ENCODE assay signal across 23 cellular contexts in the genomic region with DNA sequence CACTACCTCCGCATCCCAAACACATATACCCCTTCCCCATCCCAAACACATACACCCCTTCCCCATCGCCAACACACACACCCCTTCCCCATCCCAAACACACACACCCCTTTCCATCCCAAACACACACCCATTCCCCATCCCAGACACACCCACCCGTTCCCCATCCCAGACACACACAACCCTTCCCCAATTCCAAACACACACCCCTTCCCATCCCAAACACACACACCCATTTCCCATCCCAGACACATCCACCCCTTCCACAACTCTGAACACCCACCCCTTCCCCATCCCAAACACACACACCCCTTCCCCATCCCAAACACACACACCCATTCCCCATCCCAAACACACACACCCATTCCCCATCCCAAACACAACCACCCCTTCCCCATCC.
DNase-seq lines count a peak whose midpoint lies in the region; ATAC-seq, FAIRE-seq and TF ChIP-seq lines count a peak whose summit lies in the region.
"Had no signal": no experiment of that assay in that cellular context is flagged by ENCODE, and none has a peak within 500 bp of the region (broad histone marks: within the 10 kb centered on the region; RNA-seq: fewer than 3 reads in every experiment).

No MANE protein-coding gene starts in this region.

- POLR2A ChIA-PET in HepG2 (lab: Yijun Ruan, JAX) = no interaction called here

- no peak overlapping the region for H2AFZ ChIP-seq in HepG2 (ENCODE audit: low read length)

- no peaks in the 10 kb centered on the region for H3K9me3 ChIP-seq in HepG2 (ENCODE audit: low read length)
- H3K9me3 ChIP-seq in right lobe of liver = no peaks in the 10 kb centered on the region
- H3K9me3 ChIP-seq in endodermal cell (ENCODE audit: control insufficient read depth, low read length) = no peaks in the 10 kb centered on the region
- H3K9me3 ChIP-seq in vagina = no peaks in the 10 kb centered on the region
- H3K9me3 ChIP-seq: BLaER1, Caco-2, HAP-1 had no signal

- ATAC-seq in HepG2 (no peak), right lobe of liver (no peak), HG02973 (IDR thresholded peaks at IDR 0.05; ENCODE audit: unreplicated experiment) (no peak)
- ATAC-seq: CD8-positive, alpha-beta T cell; GM12878 had no signal

- CTCF ChIA-PET in HepG2 (lab: Yijun Ruan, JAX; ENCODE audit: low intra/inter-chr PET ratio, low total read pairs) = no interaction called here

- no peaks in the 10 kb centered on the region for H3K79me2 ChIP-seq in HepG2 (ENCODE audit: insufficient read depth, low read length)

- FAIRE-seq in HepG2 (lab: Jason Lieb, UNC) = no peak
- FAIRE-seq: A204.1, GM12878, GM18507, H54 had no signal

- H3K27ac ChIP-seq in HepG2 (ENCODE audit: extremely low read length, insufficient read depth, low read length) (no peak overlapping the region), right lobe of liver (no peak overlapping the region), endodermal cell (ENCODE audit: low read depth, low read length) (no peak overlapping the region), vagina (no peak overlapping the region)
- H3K27ac ChIP-seq: 22Rv1, BLaER1, C4-2B had no signal

- TF ChIP-seq CTCF in HepG2 (CRISPR knock-in tag; IDR thresholded peaks at IDR 0.05) (no peak), right lobe of liver (IDR thresholded peaks at IDR 0.05) (no peak), endodermal cell (conservative IDR thresholded peaks at IDR 0.05) (no peak), vagina (IDR thresholded peaks at IDR 0.05) (no peak)

- no peak for TF ChIP-seq POLR2A in HepG2 (IDR thresholded peaks at IDR 0.05; ENCODE audit: insufficient read depth in 1 of 2, low read depth in 2 of 2, low read length in 2 of 2)
- TF ChIP-seq POLR2A in right lobe of liver (IDR thresholded peaks at IDR 0.05) = no peak
- no peak for TF ChIP-seq POLR2A in vagina (IDR thresholded peaks at IDR 0.05)

- no peaks in the 10 kb centered on the region for H3K9me3 Mint-ChIP-seq in endodermal cell
- H3K9me3 Mint-ChIP-seq: CD8-positive, alpha-beta T cell had no signal

- no peaks in the 10 kb centered on the region for H3K4me1 ChIP-seq in HepG2 (ENCODE audit: insufficient read depth, low read length)
- H3K4me1 ChIP-seq in right lobe of liver = no peaks in the 10 kb centered on the region
- H3K4me1 ChIP-seq in endodermal cell (ENCODE audit: control insufficient read depth, insufficient read depth, low read length) = peaks cover 13% of the 10 kb centered on the region
- H3K4me1 ChIP-seq in vagina = no peaks in the 10 kb centered on the region
- H3K4me1 ChIP-seq: HAP-1 had no signal

- peaks cover 16% of the 10 kb centered on the region for H3K4me1 Mint-ChIP-seq in endodermal cell
- H3K4me1 Mint-ChIP-seq: CD4-positive, CD25-positive, alpha-beta regulatory T cell had no signal

- H3K27ac Mint-ChIP-seq in endodermal cell = no peak overlapping the region
- H3K27ac Mint-ChIP-seq: B cell; CD4-positive, CD25-positive, alpha-beta regulatory T cell; CD8-positive, alpha-beta T cell had no signal

- intact Hi-C loops in HepG2 (cut with micrococcal nuclease; ENCODE audit: unreplicated experiment) (no loop called here), right lobe of liver (cut with DNase I) (no loop called here), vagina (cut with DNase I) (no loop called here)

- no peaks in the 10 kb centered on the region for H3K36me3 ChIP-seq in HepG2 (replicated peaks in 1 of 2; ENCODE audit: control insufficient read depth in 1 of 2, insufficient read depth in 2 of 2, low read length in 2 of 2)
- H3K36me3 ChIP-seq in right lobe of liver = no peaks in the 10 kb centered on the region
- H3K36me3 ChIP-seq in endodermal cell (ENCODE audit: control insufficient read depth, insufficient read depth, low read length) = no peaks in the 10 kb centered on the region
- no peaks in the 10 kb centered on the region for H3K36me3 ChIP-seq in vagina
- H3K36me3 ChIP-seq: BLaER1, HAP-1 had no signal

- no peak overlapping the region for H3K4me2 ChIP-seq in HepG2 (ENCODE audit: low read depth, low read length)
- H3K4me2 ChIP-seq: BLaER1 had no signal

- no peak for TF ChIP-seq RAD21 in HepG2 (CRISPR knock-in tag; IDR thresholded peaks at IDR 0.05)

- no TSS peak for BruUV-seq in HepG2 (replicated peaks; lab: Mats Ljungman, UMichigan)

- TF ChIP-seq EP300 in HepG2 (IDR thresholded peaks at IDR 0.05; ENCODE audit: low read depth in 2 of 2, low read length in 2 of 2) (no peak), HepG2 (CRISPR knock-in tag; IDR thresholded peaks at IDR 0.05; ENCODE audit: borderline replicate concordance) (no peak)

- no peak overlapping the region for H3K9ac ChIP-seq in HepG2 (ENCODE audit: insufficient read depth, low read depth, low read length)
- H3K9ac ChIP-seq in endodermal cell (ENCODE audit: extremely low read depth, low read length, poor library complexity, severe bottlenecking) = no peak overlapping the region
- H3K9ac ChIP-seq: BLaER1 had no signal

- DNase-seq in HepG2 (ENCODE audit: low spot score) (no peak), right lobe of liver (no peak), endodermal cell (peak; percentile 24), vagina (ENCODE audit: extremely low spot score in 2 of 2) (peak; percentile 42 to 70), hippocampal formation (lab: John Stamatoyannopoulos, UW) (no peak)
- DNase-seq: Caco-2; CD8-positive, alpha-beta T cell; DMS153; DMS79; EL; GDM1; GOT3 had no signal

- H3K36me3 Mint-ChIP-seq in endodermal cell (ENCODE audit: low read depth) = no peaks in the 10 kb centered on the region
- H3K36me3 Mint-ChIP-seq: CD4-positive, CD25-positive, alpha-beta regulatory T cell; CD8-positive, alpha-beta T cell had no signal

- H3K4me3 Mint-ChIP-seq in endodermal cell = no peak overlapping the region
- H3K4me3 Mint-ChIP-seq: B cell; CD4-positive, CD25-positive, alpha-beta regulatory T cell; CD8-positive, alpha-beta T cell had no signal

- H3K4me3 ChIP-seq in HepG2 (replicated peaks in 1 of 3; ENCODE audit: insufficient read depth in 1 of 3, low read depth in 2 of 3, low read length in 3 of 3) (no peak overlapping the region), right lobe of liver (no peak overlapping the region), endodermal cell (ENCODE audit: low read length) (no peak overlapping the region), vagina (no peak overlapping the region)
- H3K4me3 ChIP-seq: BLaER1, GM12878, HAP-1 had no signal

- H4K20me1 ChIP-seq in HepG2 (ENCODE audit: insufficient read depth, low read length) = no peaks in the 10 kb centered on the region
- H4K20me1 ChIP-seq: BLaER1 had no signal

- 38% methylated on average over 3 of the region's 3 CpGs for WGBS in HepG2 (ENCODE audit: low lambda C conversion rate)
- 78% methylated on average over 3 of the region's 3 CpGs for WGBS in right lobe of liver (ENCODE audit: insufficient coverage, low coverage, low lambda C conversion rate, missing lambda C conversion rate)
- WGBS in endodermal cell (ENCODE audit: insufficient coverage in 1 of 2, insufficient read length in 1 of 2), 2 experiments = 92 to 100% methylated on average over 1 to 3 of the region's 3 CpGs

- peaks cover 0 to 12% of the 10 kb centered on the region in 2 experiments; a peak in 1 of 5 replicates for H3K27me3 ChIP-seq in HepG2 (ENCODE audit: control insufficient read depth in 1 of 2, insufficient read depth in 2 of 2, low read length in 2 of 2)
- H3K27me3 ChIP-seq in right lobe of liver = no peaks in the 10 kb centered on the region
- no peaks in the 10 kb centered on the region for H3K27me3 ChIP-seq in endodermal cell (ENCODE audit: control insufficient read depth, insufficient read depth, low read length, poor library complexity, severe bottlenecking)
- no peaks in the 10 kb centered on the region for H3K27me3 ChIP-seq in vagina
- H3K27me3 ChIP-seq: BLaER1 had no signal

- in situ Hi-C loops in HepG2 (cut with HindIII; ENCODE audit: extremely low pct_ligation_motif_present, low pct_unique_long_range_greater_than_20kb) = no loop called here

- H3K27me3 Mint-ChIP-seq in endodermal cell (ENCODE audit: insufficient read depth) = peaks cover 2% of the 10 kb centered on the region
- H3K27me3 Mint-ChIP-seq: B cell; CD4-positive, CD25-positive, alpha-beta regulatory T cell had no signal

TF ChIP-seq in HepG2, 621 proteins besides CTCF, POLR2A, EP300 and RAD21 (continues in another document):
- TF ChIP-seq GMEB1 (CRISPR knock-in tag; IDR thresholded peaks at IDR 0.05; ENCODE audit: borderline replicate concordance) = no peak
- no peak for TF ChIP-seq TGIF2 (CRISPR knock-in tag; IDR thresholded peaks at IDR 0.05)
- TF ChIP-seq ZNF446 (CRISPR knock-in tag; IDR thresholded peaks at IDR 0.05) = no peak
- no peak for TF ChIP-seq NFRKB (IDR thresholded peaks at IDR 0.05)
- no peak for TF ChIP-seq PHB2 (IDR thresholded peaks at IDR 0.05; ENCODE audit: partially characterized antibody)

Comparison
In these comparisons a context has a peak if more than half of its experiments do, and no peak if none do; other contexts are left out.
1. DNase-seq: peak in endodermal cell (single experiment) and vagina (2 of 2); none in HepG2 (single experiment), right lobe of liver (0 of 3) and hippocampal formation (0 of 2).